Comparison of ENCODE assay signal across 8 cellular contexts in genomic region chr1:161119017-161119378, GRCh38. TPM values are rescaled to one million over a fixed set of nuclear protein-coding genes. Genes with fewer than 3 reads are reported as not detected.
DNase-seq lines count a peak whose midpoint lies in the region; ATAC-seq, FAIRE-seq and TF ChIP-seq lines count a peak whose summit lies in the region.

No MANE protein-coding gene starts in this region.

- TF ChIP-seq CTCF in cardiac fibroblast (IDR thresholded peaks at IDR 0.05; ENCODE audit: low read depth, low read length) (no peak), lower lobe of right lung (IDR thresholded peaks at IDR 0.05) (no peak), upper lobe of right lung (IDR thresholded peaks at IDR 0.05) (no peak)

- peak overlapping the region; percentile 85 to 95 (median 91) for H3K9ac ChIP-seq in BLaER1 treated with 17β-estradiol and CSF1 and Interleukin-3, amounts not matched to agents 10 nM and 100 nM

- peaks cover 50 to 88% (median 73%) of the 10 kb centered on the region in 10 experiments for H3K4me1 ChIP-seq in BLaER1 treated with 17β-estradiol and CSF1 and Interleukin-3, amounts not matched to agents 10 nM and 100 nM
- peaks cover 72% of the 10 kb centered on the region for H3K4me1 ChIP-seq in lower lobe of right lung
- peaks cover 51% of the 10 kb centered on the region for H3K4me1 ChIP-seq in upper lobe of right lung

- DNase-seq in M059J (ENCODE audit: low read depth), result peak; percentile 9
- peak in 1 of 2 donors; percentile 52 for DNase-seq in cardiac fibroblast (ENCODE audit: low read depth in 2 of 2)
- DNase-seq in lower lobe of right lung, result no peak
- DNase-seq in upper lobe of right lung, result no peak
- no peak for DNase-seq in activated CD4-positive, CD25-positive, alpha-beta regulatory T cell (lab: John Stamatoyannopoulos, UW)
- no peak for DNase-seq in urothelium cell line (ENCODE audit: low spot score)
- DNase-seq in SKM-1 treated with dmso at 0.1 percent for 144 hours (lab: John Stamatoyannopoulos, UW; ENCODE audit: unreplicated experiment), result no peak

- intact Hi-C loops in lower lobe of right lung (cut with DNase I) (no loop called here), upper lobe of right lung (cut with DNase I) (no loop called here)

- ATAC-seq in lower lobe of right lung (no peak), upper lobe of right lung (no peak)

- H3K36me3 ChIP-seq in BLaER1 treated with 17β-estradiol and CSF1 and Interleukin-3, amounts not matched to agents 10 nM and 100 nM, result peaks cover 36 to 72% (median 64%) of the 10 kb centered on the region in 11 experiments
- peaks cover 57% of the 10 kb centered on the region for H3K36me3 ChIP-seq in lower lobe of right lung
- H3K36me3 ChIP-seq in upper lobe of right lung, result peaks cover 43% of the 10 kb centered on the region

- FAIRE-seq in urothelium cell line (lab: Jason Lieb, UNC), result no peak

- no peaks in the 10 kb centered on the region for H3K9me3 ChIP-seq in BLaER1 treated with 17β-estradiol and CSF1 and Interleukin-3, amounts not matched to agents 10 nM and 100 nM (replicated peaks in 1 of 11)
- H3K9me3 ChIP-seq in lower lobe of right lung (no peaks in the 10 kb centered on the region), upper lobe of right lung (no peaks in the 10 kb centered on the region)

- H4K20me1 ChIP-seq in BLaER1 treated with 17β-estradiol and CSF1 and Interleukin-3, amounts not matched to agents 10 nM and 100 nM, result peaks cover 23 to 50% (median 35%) of the 10 kb centered on the region in 11 experiments; a peak in 21 of 22 replicates

- peak overlapping the region; percentile 79 to 93 (median 88); a peak in 20 of 22 replicates for H3K27ac ChIP-seq in BLaER1 treated with 17β-estradiol and CSF1 and Interleukin-3, amounts not matched to agents 10 nM and 100 nM
- H3K27ac ChIP-seq in lower lobe of right lung (peak overlapping the region; percentile 87), upper lobe of right lung (peak overlapping the region; percentile 94)

- H3K27me3 ChIP-seq in BLaER1 treated with 17β-estradiol and CSF1 and Interleukin-3, amounts not matched to agents 10 nM and 100 nM, result no peaks in the 10 kb centered on the region
- no peaks in the 10 kb centered on the region for H3K27me3 ChIP-seq in lower lobe of right lung (ENCODE audit: low read depth)
- no peaks in the 10 kb centered on the region for H3K27me3 ChIP-seq in upper lobe of right lung

- H3K4me3 ChIP-seq in BLaER1 treated with 17β-estradiol and CSF1 and Interleukin-3, amounts not matched to agents 10 nM and 100 nM, result peak overlapping the region; percentile 84 to 100 (median 98)
- H3K4me3 ChIP-seq in cardiac fibroblast (replicated peaks in 1 of 2; ENCODE audit: low read depth in 2 of 2, low read length in 2 of 2), result peak overlapping the region; percentile 83 to 100
- H3K4me3 ChIP-seq in lower lobe of right lung, result peak overlapping the region; percentile 83
- H3K4me3 ChIP-seq in upper lobe of right lung, result peak overlapping the region; percentile 100

- H3K4me2 ChIP-seq in BLaER1 treated with 17β-estradiol and CSF1 and Interleukin-3, amounts not matched to agents 10 nM and 100 nM, result peak overlapping the region; percentile 81 to 98 (median 93)

RNA-seq across cellular contexts. Expression of gene NIT1, which starts 1.1 kb away (rescaled TPM):
- total RNA-seq in M059J (2014; rRNA removed; shearing (Covaris generic)), result 24.5 and 31.5 TPM in 2 replicates
- total RNA-seq in lower lobe of right lung (43.6 TPM), upper lobe of right lung (42.1 TPM)

RNA-seq across cellular contexts. Expression of gene PFDN2, which starts 1.2 kb away (rescaled TPM):
- 105 and 111 TPM in 2 replicates for total RNA-seq in M059J (2014; rRNA removed; shearing (Covaris generic))
- total RNA-seq in lower lobe of right lung, result 46.2 TPM
- 56.2 TPM for total RNA-seq in upper lobe of right lung

RNA-seq across cellular contexts. Expression of gene DEDD, which starts 13.5 kb away (rescaled TPM):
- total RNA-seq in M059J (2014; rRNA removed; shearing (Covaris generic)), result 34.0 and 36.6 TPM in 2 replicates
- total RNA-seq in lower lobe of right lung (38.3 TPM), upper lobe of right lung (37.5 TPM)

RNA-seq across cellular contexts. Expression of gene KLHDC9, which starts 20.8 kb away (rescaled TPM):
- 3.0 and 3.9 TPM in 2 replicates for total RNA-seq in M059J (2014; rRNA removed; shearing (Covaris generic))
- 7.2 TPM for total RNA-seq in lower lobe of right lung
- total RNA-seq in upper lobe of right lung, result 3.2 TPM

RNA-seq across cellular contexts. Expression of gene NECTIN4, which starts 29.6 kb away (rescaled TPM):
- total RNA-seq in M059J (2014; rRNA removed; shearing (Covaris generic)), result not detected in 2 replicates
- total RNA-seq in lower lobe of right lung, result 6.2 TPM
- total RNA-seq in upper lobe of right lung, result 5.4 TPM
